ENCODE assay signal across 9 cellular contexts in the genomic region with DNA sequence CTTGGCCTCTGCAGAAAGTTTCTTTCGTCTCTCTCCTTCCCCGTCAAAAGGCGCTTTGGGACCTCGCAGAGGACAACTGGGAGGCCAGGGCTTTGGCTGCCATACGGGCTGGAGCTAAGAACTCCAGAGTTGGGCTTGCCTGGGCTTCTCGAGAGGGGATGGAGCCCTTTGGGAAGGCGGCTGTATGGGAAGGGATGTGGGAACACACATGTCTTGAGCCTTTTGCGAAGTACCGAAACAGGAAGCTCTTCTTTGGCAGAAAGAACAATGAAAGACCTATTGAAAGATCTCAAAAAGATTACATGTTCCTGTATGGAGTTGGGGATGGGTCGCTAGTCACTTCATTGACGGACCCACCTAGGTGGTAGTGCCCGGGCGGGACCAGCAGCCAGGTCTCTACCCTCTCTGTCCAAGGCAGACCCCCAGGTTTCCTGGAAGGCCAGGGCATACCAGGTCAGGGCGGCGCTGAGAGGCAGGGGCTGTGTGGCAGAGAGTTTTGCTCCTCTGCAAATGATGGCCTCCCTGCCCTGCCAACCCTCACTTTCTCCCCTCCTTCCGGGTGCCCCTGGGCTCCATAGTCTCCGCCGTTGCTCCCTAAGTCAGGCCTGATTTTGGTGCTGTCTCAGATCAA. TPM values are rescaled to one million over a fixed set of nuclear protein-coding genes. Genes with fewer than 3 reads are reported as not detected.
A peak's percentile ranks its signal among the peaks of the same experiment; 100 is the strongest.
DNase-seq lines count a peak whose midpoint lies in the region; ATAC-seq and TF ChIP-seq lines count a peak whose summit lies in the region.
"Had no signal": no experiment of that assay in that cellular context is flagged by ENCODE, and none has a peak within 500 bp of the region (broad histone marks: within the 10 kb centered on the region; RNA-seq: fewer than 3 reads in every experiment).

No MANE protein-coding gene starts in this region.

- CTCF ChIA-PET in A673 (lab: Charles Lee): no interaction called here

- H3K9me3 Mint-ChIP-seq in activated naive CD8-positive, alpha-beta T cell treated with anti-CD3 and anti-CD28 coated beads, Interleukin-2, amount 50 U/mL, for 24 hours: no peaks in the 10 kb centered on the region

- intact Hi-C loops in A673 (cut with micrococcal nuclease; ENCODE audit: unreplicated experiment): no loop called here

- H3K36me3 ChIP-seq in A673 (ENCODE audit: insufficient read depth, low read length, poor library complexity, severe bottlenecking): no peaks in the 10 kb centered on the region
- no peaks in the 10 kb centered on the region for H3K36me3 ChIP-seq in HUES6 (ENCODE audit: control insufficient read depth, insufficient read depth, low read length)
- H3K36me3 ChIP-seq in mesodermal cell (ENCODE audit: control insufficient read depth, insufficient read depth, low read length): no peaks in the 10 kb centered on the region

- peaks cover 9% of the 10 kb centered on the region for H3K4me1 ChIP-seq in A673 (ENCODE audit: insufficient read depth, low read length, poor library complexity, severe bottlenecking)
- peaks cover 38% of the 10 kb centered on the region for H3K4me1 ChIP-seq in HUES6 (ENCODE audit: control insufficient read depth, insufficient read depth, low read length)
- H3K4me1 ChIP-seq in mesodermal cell (ENCODE audit: control insufficient read depth, insufficient read depth, low read length, poor library complexity, severe bottlenecking): no peaks in the 10 kb centered on the region

- H3K4me1 Mint-ChIP-seq in activated naive CD8-positive, alpha-beta T cell treated with anti-CD3 and anti-CD28 coated beads, Interleukin-2, amount 50 U/mL, for 24 hours: peaks cover 16% of the 10 kb centered on the region

- H3K4me3 ChIP-seq in A673 (ENCODE audit: low read depth, low read length, poor library complexity, severe bottlenecking) (peak overlapping the region; percentile 23), HUES6 (ENCODE audit: low read depth, low read length) (peak overlapping the region; percentile 58), mesodermal cell (ENCODE audit: extremely low read depth, insufficient read depth, low read length, poor library complexity, severe bottlenecking) (peak overlapping the region; percentile 3)

- H3K27ac ChIP-seq in A673 (ENCODE audit: low read depth, low read length, poor library complexity, severe bottlenecking): no peak overlapping the region
- no peak overlapping the region for H3K27ac ChIP-seq in HUES6 (ENCODE audit: low read depth, low read length)
- H3K27ac ChIP-seq in mesodermal cell (ENCODE audit: low read depth, low read length, severe bottlenecking): no peak overlapping the region

- BruUV-seq in A673 (replicated peaks; lab: Mats Ljungman, UMichigan): no TSS peak

- peaks cover 55% of the 10 kb centered on the region for H3K27me3 ChIP-seq in A673 (replicated peaks; ENCODE audit: insufficient read depth, low read depth, low read length, poor library complexity)
- peaks cover 60% of the 10 kb centered on the region for H3K27me3 ChIP-seq in HUES6 (ENCODE audit: control insufficient read depth, insufficient read depth, low read length)

- H3K27ac Mint-ChIP-seq in activated naive CD8-positive, alpha-beta T cell treated with anti-CD3 and anti-CD28 coated beads, Interleukin-2, amount 50 U/mL, for 24 hours: no peak overlapping the region

- POLR2A ChIA-PET in A673 (lab: Charles Lee; ENCODE audit: low non-redundant PET): no interaction called here

- H3K9ac ChIP-seq in HUES6 (ENCODE audit: low read length): no peak overlapping the region

- H3K36me3 Mint-ChIP-seq in activated naive CD8-positive, alpha-beta T cell treated with anti-CD3 and anti-CD28 coated beads, Interleukin-2, amount 50 U/mL, for 24 hours (ENCODE audit: low read depth): no peaks in the 10 kb centered on the region

- ATAC-seq in activated naive CD8-positive, alpha-beta T cell treated with anti-CD3 and anti-CD28 coated beads, Interleukin-2, amount 50 U/mL, for 24 hours: no peak
- no peak for ATAC-seq in GM18909 (IDR thresholded peaks at IDR 0.05; ENCODE audit: poor library complexity, unreplicated experiment)

- DNase-seq in A673 (ENCODE audit: low spot score): no peak
- no peak for DNase-seq in activated naive CD8-positive, alpha-beta T cell treated with anti-CD3 and anti-CD28 coated beads, Interleukin-2, amount 50 U/mL, for 24 hours
- DNase-seq in amniotic stem cell (lab: John Stamatoyannopoulos, UW): no peak
- no peak for DNase-seq in mucosa of gallbladder (ENCODE audit: low spot score)
- no peak for DNase-seq in stimulated activated CD4-positive, alpha-beta T cell treated with anti-CD3 and anti-CD28 coated beads, Interleukin-2, amount 100 ng/mL, for 24 hours

- WGBS in mesodermal cell (ENCODE audit: insufficient coverage in 2 of 2), 2 experiments: 62 to 86% methylated on average over 14 to 15 of the region's 18 CpGs

- peaks cover 50% of the 10 kb centered on the region for H3K27me3 Mint-ChIP-seq in activated naive CD8-positive, alpha-beta T cell treated with anti-CD3 and anti-CD28 coated beads, Interleukin-2, amount 50 U/mL, for 24 hours

- peak overlapping the region; percentile 49 for H3K4me3 Mint-ChIP-seq in activated naive CD8-positive, alpha-beta T cell treated with anti-CD3 and anti-CD28 coated beads, Interleukin-2, amount 50 U/mL, for 24 hours

- TF ChIP-seq CTCF in A673 (conservative IDR thresholded peaks at IDR 0.05; ENCODE audit: low read depth, low read length): no peak

- no peaks in the 10 kb centered on the region for H3K9me3 ChIP-seq in A673 (ENCODE audit: low read depth, low read length, poor library complexity, severe bottlenecking)
- H3K9me3 ChIP-seq in HUES6 (ENCODE audit: control insufficient read depth, insufficient read depth, low read depth, low read length): no peaks in the 10 kb centered on the region
- no peaks in the 10 kb centered on the region for H3K9me3 ChIP-seq in mesodermal cell (ENCODE audit: control insufficient read depth, low read length)

RNA-seq across cellular contexts. Expression of gene ST14, which starts 1.0 kb away (rescaled TPM):
- total RNA-seq in A673 (2021) (0.17 and 0.30 TPM in 2 replicates), mucosa of gallbladder (193 TPM)
- polyA plus RNA-seq in mesodermal cell (2013, experiment 1 of 2): 0.59 TPM
- 0.20 TPM for polyA plus RNA-seq in mesodermal cell (2013, experiment 2 of 2)
- total RNA-seq: myocyte had no signal

Comparison
In these comparisons a context has a peak if more than half of its experiments do, and no peak if none do; other contexts are left out.
1. H3K4me3 ChIP-seq: peak in every context shown above with its lines; median percentile 58 in HUES6; 23 in A673; 3 in mesodermal cell.
2. RNA of gene ST14, which starts 1.0 kb away (total RNA-seq): 193 TPM in mucosa of gallbladder (single experiment); 0.17 to 0.30 TPM in A673; every median in the first group is over 100 times any median in the second.